ENCODE assay signal across 26 cellular contexts in the genomic region with DNA sequence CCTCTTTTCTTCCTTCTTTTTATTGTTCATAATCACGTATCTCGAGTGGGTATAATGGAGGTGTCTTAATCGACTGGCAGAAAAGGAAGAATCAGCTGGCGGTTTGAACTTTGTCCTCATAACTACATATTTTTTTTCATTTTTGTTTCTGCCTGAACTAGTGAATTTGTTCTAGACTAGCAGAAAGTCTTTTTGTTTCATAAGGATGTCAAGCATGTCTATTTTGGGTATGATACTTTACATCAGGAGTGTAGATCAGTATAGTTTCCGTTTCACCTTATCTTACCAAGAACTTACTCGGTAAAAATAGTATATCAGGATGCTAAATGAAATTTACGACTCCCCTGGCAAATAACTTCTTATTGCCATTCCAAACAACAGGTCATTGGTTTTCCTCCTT.
"Had no signal": no experiment of that assay in that cellular context is flagged by ENCODE, and none has a peak within 500 bp of the region (broad histone marks: within the 10 kb centered on the region; RNA-seq: fewer than 3 reads in every experiment).

No MANE protein-coding gene starts in this region.

- H3K9me3 Mint-ChIP-seq: effector memory CD8-positive, alpha-beta T cell; endodermal cell had no signal

- H3K36me3 ChIP-seq: colonic mucosa, esophagus muscularis mucosa, esophagus squamous epithelium, gastrocnemius medialis, gastroesophageal sphincter, heart left ventricle had no signal

- H3K4me1 ChIP-seq: colonic mucosa, esophagus muscularis mucosa, esophagus squamous epithelium, foreskin keratinocyte, gastrocnemius medialis, gastroesophageal sphincter, heart left ventricle, heart right ventricle had no signal

- H3K27ac ChIP-seq: colonic mucosa, coronary artery, dorsolateral prefrontal cortex, epithelial cell of prostate, esophagus muscularis mucosa, esophagus squamous epithelium, foreskin keratinocyte, gastrocnemius medialis, gastroesophageal sphincter, heart left ventricle, heart right ventricle, hepatocyte had no signal

- H3K27ac Mint-ChIP-seq: dendritic cell treated with granulocyte-macrophage colony-stimulating factor and Interleukin-4, amounts not matched to agents 40 ng/mL and 50 ng/mL, for 4 days; effector memory CD8-positive, alpha-beta T cell; endodermal cell had no signal

- H3K9me3 ChIP-seq: colonic mucosa, esophagus muscularis mucosa, esophagus squamous epithelium, gastrocnemius medialis, gastroesophageal sphincter, heart left ventricle, heart right ventricle had no signal

- H3K4me3 Mint-ChIP-seq: dendritic cell treated with granulocyte-macrophage colony-stimulating factor and Interleukin-4, amounts not matched to agents 40 ng/mL and 50 ng/mL, for 4 days; effector memory CD8-positive, alpha-beta T cell; endodermal cell had no signal

- ATAC-seq: effector memory CD8-positive, alpha-beta T cell; esophagus mucosa; foreskin keratinocyte; gastrocnemius medialis; gastroesophageal sphincter; heart left ventricle; heart right ventricle had no signal

- H2AFZ ChIP-seq: hepatocyte had no signal

- H3K79me2 ChIP-seq: hepatocyte had no signal

- DNase-seq: colonic mucosa; cortex of kidney; dermis blood vessel endothelial cell; dorsolateral prefrontal cortex; effector CD4-positive, alpha-beta T cell; effector CD8-positive, alpha-beta T cell; effector memory CD4-positive, alpha-beta T cell; effector memory CD8-positive, alpha-beta T cell; endodermal cell; erythroblast; esophagus squamous epithelium; foreskin fibroblast; foreskin keratinocyte; foreskin melanocyte; gastrocnemius medialis; glutamatergic neuron; head of caudate nucleus; heart left ventricle; heart right ventricle had no signal

- H3K27me3 ChIP-seq: colonic mucosa, dorsolateral prefrontal cortex, esophagus muscularis mucosa, esophagus squamous epithelium, foreskin keratinocyte, gastrocnemius medialis, gastroesophageal sphincter, heart left ventricle, heart right ventricle, hepatocyte had no signal

- H3K27me3 Mint-ChIP-seq: dendritic cell treated with granulocyte-macrophage colony-stimulating factor and Interleukin-4, amounts not matched to agents 40 ng/mL and 50 ng/mL, for 4 days; effector memory CD8-positive, alpha-beta T cell had no signal

- H3K4me3 ChIP-seq: colonic mucosa, coronary artery, dorsolateral prefrontal cortex, esophagus muscularis mucosa, esophagus squamous epithelium, gastrocnemius medialis, gastroesophageal sphincter, heart left ventricle, heart right ventricle, hepatocyte had no signal

- H3K4me2 ChIP-seq: hepatocyte had no signal

- H3K4me1 Mint-ChIP-seq: endodermal cell had no signal
